ENCODE assay signal across 8 cellular contexts in genomic region chr2:181077128-181077709, GRCh38.
A peak's percentile ranks its signal among the peaks of the same experiment; 100 is the strongest.
DNase-seq lines count a peak whose midpoint lies in the region; ATAC-seq and TF ChIP-seq lines count a peak whose summit lies in the region.

No MANE protein-coding gene starts in this region.

- no peaks in the 10 kb centered on the region for H3K4me1 ChIP-seq in CD8-positive, alpha-beta memory T cell (ENCODE audit: insufficient read depth, low read length)
- peaks cover 4 to 11% of the 10 kb centered on the region in 2 donors for H3K4me1 ChIP-seq in gastrocnemius medialis

- H3K27me3 Mint-ChIP-seq in CD8-positive, alpha-beta memory T cell, result no peaks in the 10 kb centered on the region
- H3K27me3 Mint-ChIP-seq in glutamatergic neuron (ENCODE audit: unreplicated experiment), result no peaks in the 10 kb centered on the region

- CTCF ChIA-PET in CD8-positive, alpha-beta memory T cell (lab: Charles Lee), result interaction anchor here (2.0 kb wide), 1 partner anchor 638 kb away, joined by 6 read pairs; no protein-coding TSS in a partner anchor

- H3K9me3 Mint-ChIP-seq in CD8-positive, alpha-beta memory T cell, result no peaks in the 10 kb centered on the region
- H3K9me3 Mint-ChIP-seq in glutamatergic neuron (ENCODE audit: unreplicated experiment), result peaks cover 2% of the 10 kb centered on the region

- no peaks in the 10 kb centered on the region for H3K36me3 Mint-ChIP-seq in CD8-positive, alpha-beta memory T cell
- no peaks in the 10 kb centered on the region for H3K36me3 Mint-ChIP-seq in glutamatergic neuron (ENCODE audit: unreplicated experiment)

- no peaks in the 10 kb centered on the region for H3K36me3 ChIP-seq in CD8-positive, alpha-beta memory T cell (ENCODE audit: insufficient read depth, low read length)
- no peaks in the 10 kb centered on the region for H3K36me3 ChIP-seq in WERI-Rb-1
- no peaks in the 10 kb centered on the region for H3K36me3 ChIP-seq in gastrocnemius medialis

- no peak overlapping the region for H3K27ac ChIP-seq in CD8-positive, alpha-beta memory T cell (ENCODE audit: low read depth, low read length)
- no peak overlapping the region for H3K27ac ChIP-seq in WERI-Rb-1
- H3K27ac ChIP-seq in gastrocnemius medialis, result no peak overlapping the region

- intact Hi-C loops in gastrocnemius medialis (cut with DNase I; ENCODE audit: low total_unique reads), result loop anchor here (10.0 kb wide), 2 partner anchors 388 to 638 kb away; no protein-coding TSS in a partner anchor

- no peak overlapping the region for H3K4me3 Mint-ChIP-seq in CD8-positive, alpha-beta memory T cell
- H3K4me3 Mint-ChIP-seq in glutamatergic neuron (ENCODE audit: unreplicated experiment), result no peak overlapping the region

- peaks cover 7 to 8% (median 7%) of the 10 kb centered on the region in 3 donors for H3K4me1 Mint-ChIP-seq in CD8-positive, alpha-beta memory T cell
- peaks cover 31% of the 10 kb centered on the region for H3K4me1 Mint-ChIP-seq in glutamatergic neuron (ENCODE audit: low read depth, unreplicated experiment)

- no peak for TF ChIP-seq POLR2A in gastrocnemius medialis (IDR thresholded peaks at IDR 0.05)

- peak; percentile 92 for ATAC-seq in GM18502 (IDR thresholded peaks at IDR 0.05; ENCODE audit: poor library complexity, unreplicated experiment)
- peak; percentile 74 for ATAC-seq in HG02840 (IDR thresholded peaks at IDR 0.05; ENCODE audit: low FRiP score, unreplicated experiment)
- ATAC-seq in gastrocnemius medialis, result peak in 1 of 2 donors; percentile 49

- H3K27me3 ChIP-seq in CD8-positive, alpha-beta memory T cell (ENCODE audit: insufficient read depth, low read length, poor library complexity, severe bottlenecking), result no peaks in the 10 kb centered on the region
- H3K27me3 ChIP-seq in WERI-Rb-1 (ENCODE audit: insufficient read depth, low read depth, severe bottlenecking) (no peaks in the 10 kb centered on the region), gastrocnemius medialis (no peaks in the 10 kb centered on the region)

- POLR2A ChIA-PET in CD8-positive, alpha-beta memory T cell (lab: Charles Lee), result no interaction called here

- peak in 3 of 5 donors; percentile 44 to 64 (median 51) for DNase-seq in CD8-positive, alpha-beta memory T cell
- peak; percentile 19 for DNase-seq in NCI-H1436 treated with DMSO at 0.1 percent for 48 hours (lab: John Stamatoyannopoulos, UW)
- no peak for DNase-seq in WERI-Rb-1
- no peak for DNase-seq in glutamatergic neuron
- no peak for DNase-seq in gastrocnemius medialis
- DNase-seq in cortex of kidney (lab: John Stamatoyannopoulos, UW), result no peak

- no peaks in the 10 kb centered on the region for H3K9me3 ChIP-seq in CD8-positive, alpha-beta memory T cell (ENCODE audit: low read length)
- H3K9me3 ChIP-seq in WERI-Rb-1 (ENCODE audit: severe bottlenecking) (no peaks in the 10 kb centered on the region), gastrocnemius medialis (no peaks in the 10 kb centered on the region)

- H3K27ac Mint-ChIP-seq in CD8-positive, alpha-beta memory T cell, result no peak overlapping the region
- no peak overlapping the region for H3K27ac Mint-ChIP-seq in glutamatergic neuron (ENCODE audit: unreplicated experiment)

- TF ChIP-seq CTCF in WERI-Rb-1 (IDR thresholded peaks at IDR 0.05; ENCODE audit: low read depth, low read length), result peak; percentile 45; the same call in 1 of the 2 replicates
- peak; percentile 66 for TF ChIP-seq CTCF in glutamatergic neuron (IDR thresholded peaks at IDR 0.05; ENCODE audit: partially characterized antibody, unreplicated experiment)
- peak in 4 of 5 experiments; percentile 28 to 60 (median 46) for TF ChIP-seq CTCF in gastrocnemius medialis (IDR thresholded peaks at IDR 0.05 in 4 of 5, conservative IDR thresholded peaks at IDR 0.05 in 1 of 5)

- in situ Hi-C loops in gastrocnemius medialis (cut with MboI; ENCODE audit: low sequenced_read_pairs in 4 of 4), result loop anchor here in 1 of 4 donors (25.0 kb wide), 1 partner anchor 635 kb away; no protein-coding TSS in a partner anchor

- H3K4me3 ChIP-seq in CD8-positive, alpha-beta memory T cell (ENCODE audit: low read length), result no peak overlapping the region
- no peak overlapping the region for H3K4me3 ChIP-seq in WERI-Rb-1 (ENCODE audit: low read depth, low read length)
- H3K4me3 ChIP-seq in gastrocnemius medialis, result no peak overlapping the region

Comparison
In these comparisons a context has a peak if more than half of its experiments do, and no peak if none do; other contexts are left out.
1. DNase-seq: peak in CD8-positive, alpha-beta memory T cell (3 of 5) and NCI-H1436 treated with DMSO at 0.1 percent for 48 hours (single experiment); none in WERI-Rb-1 (single experiment), glutamatergic neuron (single experiment), gastrocnemius medialis (0 of 2) and cortex of kidney (single experiment).
2. Peak in every context shown above with its lines, with median percentiles within 50 percentile points of each other: CTCF ChIP-seq.